In genomic region chr20:14189794-14190402, GRCh38 we compare ENCODE assay signal across 10 cellular contexts.
DNase-seq lines count a peak whose midpoint lies in the region; ATAC-seq and TF ChIP-seq lines count a peak whose summit lies in the region.
"Had no signal": no experiment of that assay in that cellular context is flagged by ENCODE, and none has a peak within 500 bp of the region (broad histone marks: within the 10 kb centered on the region; RNA-seq: fewer than 3 reads in every experiment).

No MANE protein-coding gene starts in this region.

- H3K4me3 ChIP-seq in epithelial cell of esophagus (ENCODE audit: low read length) (no peak overlapping the region), smooth muscle cell (no peak overlapping the region)
- H3K4me3 ChIP-seq: adrenal gland had no signal

- H2AFZ ChIP-seq in smooth muscle cell (ENCODE audit: low read depth), result no peak overlapping the region

- no peaks in the 10 kb centered on the region for H3K27me3 Mint-ChIP-seq in endothelial cell (ENCODE audit: unreplicated experiment)
- H3K27me3 Mint-ChIP-seq: CD8-positive, alpha-beta memory T cell had no signal

- H3K4me2 ChIP-seq in smooth muscle cell, result no peak overlapping the region

- no peaks in the 10 kb centered on the region for H3K79me2 ChIP-seq in smooth muscle cell (ENCODE audit: low read depth)

- no peaks in the 10 kb centered on the region for H3K36me3 Mint-ChIP-seq in endothelial cell (ENCODE audit: low read depth, unreplicated experiment)
- H3K36me3 Mint-ChIP-seq: CD8-positive, alpha-beta memory T cell had no signal

- no peak overlapping the region for H3K27ac Mint-ChIP-seq in endothelial cell (ENCODE audit: unreplicated experiment)
- H3K27ac Mint-ChIP-seq: CD8-positive, alpha-beta memory T cell had no signal

- no peaks in the 10 kb centered on the region for H4K20me1 ChIP-seq in smooth muscle cell (ENCODE audit: low read depth)

- no peaks in the 10 kb centered on the region for H3K36me3 ChIP-seq in smooth muscle cell (ENCODE audit: low read depth)
- H3K36me3 ChIP-seq: adrenal gland had no signal

- no peak overlapping the region for H3K27ac ChIP-seq in smooth muscle cell (ENCODE audit: low read depth)
- H3K27ac ChIP-seq: adrenal gland had no signal

- TF ChIP-seq CTCF in epithelial cell of esophagus (IDR thresholded peaks at IDR 0.05; ENCODE audit: insufficient read depth, low read depth, low read length, missing control alignments), result peak; percentile 55
- peak; percentile 45 for TF ChIP-seq CTCF in smooth muscle cell (IDR thresholded peaks at IDR 0.05; ENCODE audit: borderline replicate concordance, insufficient read depth, poor library complexity, severe bottlenecking)
- no peak for TF ChIP-seq CTCF in endothelial cell (IDR thresholded peaks at IDR 0.05; ENCODE audit: unreplicated experiment)

- no peak overlapping the region for H3K4me3 Mint-ChIP-seq in endothelial cell (ENCODE audit: unreplicated experiment)
- H3K4me3 Mint-ChIP-seq: CD8-positive, alpha-beta memory T cell had no signal

- 59% methylated on average over 1 of the region's 1 CpG for WGBS in smooth muscle cell (ENCODE audit: low lambda C conversion rate)

- H3K4me1 Mint-ChIP-seq in endothelial cell (ENCODE audit: unreplicated experiment), result no peaks in the 10 kb centered on the region
- H3K4me1 Mint-ChIP-seq: CD8-positive, alpha-beta memory T cell had no signal

- H3K9me3 Mint-ChIP-seq in endothelial cell (ENCODE audit: unreplicated experiment), result no peaks in the 10 kb centered on the region

- no peaks in the 10 kb centered on the region for H3K4me1 ChIP-seq in smooth muscle cell (ENCODE audit: low read depth)
- H3K4me1 ChIP-seq: adrenal gland had no signal

- no peak overlapping the region for H3K9ac ChIP-seq in smooth muscle cell (ENCODE audit: low read depth)

- H3K27me3 ChIP-seq in smooth muscle cell (ENCODE audit: low read depth), result no peaks in the 10 kb centered on the region
- H3K27me3 ChIP-seq: adrenal gland had no signal

- no peaks in the 10 kb centered on the region for H3K9me3 ChIP-seq in smooth muscle cell (replicated peaks; ENCODE audit: low read depth)
- H3K9me3 ChIP-seq: adrenal gland had no signal

- ATAC-seq in HG02759 (IDR thresholded peaks at IDR 0.05; ENCODE audit: unreplicated experiment) (no peak), GM19351 (IDR thresholded peaks at IDR 0.05; ENCODE audit: unreplicated experiment) (no peak)

- DNase-seq in NOMO-1 treated with DMSO at 0.1 percent for 48 hours (lab: John Stamatoyannopoulos, UW; ENCODE audit: unreplicated experiment) (peak; percentile 2), NOMO-1 treated with dmso at 0.1 percent for 144 hours (lab: John Stamatoyannopoulos, UW; ENCODE audit: unreplicated experiment) (no peak), NCI-H526 (lab: John Stamatoyannopoulos, UW) (peak; percentile 18 to 60), epithelial cell of esophagus (ENCODE audit: low read depth) (peak; percentile 68), smooth muscle cell (lab: John Stamatoyannopoulos, UW; ENCODE audit: unreplicated experiment) (no peak), endothelial cell (ENCODE audit: low spot score) (no peak)
- DNase-seq: CD8-positive, alpha-beta memory T cell had no signal

- no peaks in the 10 kb centered on the region for H3F3A ChIP-seq in smooth muscle cell (ENCODE audit: low read depth)

Comparison
In these comparisons a context has a peak if more than half of its experiments do, and no peak if none do; other contexts are left out.
1. DNase-seq: peak in NOMO-1 treated with DMSO at 0.1 percent for 48 hours (single experiment), NCI-H526 (2 of 2) and epithelial cell of esophagus (single experiment); none in NOMO-1 treated with dmso at 0.1 percent for 144 hours (single experiment), smooth muscle cell (single experiment) and endothelial cell (single experiment).